Comparison of ENCODE assay signal across 8 cellular contexts in the genomic region with DNA sequence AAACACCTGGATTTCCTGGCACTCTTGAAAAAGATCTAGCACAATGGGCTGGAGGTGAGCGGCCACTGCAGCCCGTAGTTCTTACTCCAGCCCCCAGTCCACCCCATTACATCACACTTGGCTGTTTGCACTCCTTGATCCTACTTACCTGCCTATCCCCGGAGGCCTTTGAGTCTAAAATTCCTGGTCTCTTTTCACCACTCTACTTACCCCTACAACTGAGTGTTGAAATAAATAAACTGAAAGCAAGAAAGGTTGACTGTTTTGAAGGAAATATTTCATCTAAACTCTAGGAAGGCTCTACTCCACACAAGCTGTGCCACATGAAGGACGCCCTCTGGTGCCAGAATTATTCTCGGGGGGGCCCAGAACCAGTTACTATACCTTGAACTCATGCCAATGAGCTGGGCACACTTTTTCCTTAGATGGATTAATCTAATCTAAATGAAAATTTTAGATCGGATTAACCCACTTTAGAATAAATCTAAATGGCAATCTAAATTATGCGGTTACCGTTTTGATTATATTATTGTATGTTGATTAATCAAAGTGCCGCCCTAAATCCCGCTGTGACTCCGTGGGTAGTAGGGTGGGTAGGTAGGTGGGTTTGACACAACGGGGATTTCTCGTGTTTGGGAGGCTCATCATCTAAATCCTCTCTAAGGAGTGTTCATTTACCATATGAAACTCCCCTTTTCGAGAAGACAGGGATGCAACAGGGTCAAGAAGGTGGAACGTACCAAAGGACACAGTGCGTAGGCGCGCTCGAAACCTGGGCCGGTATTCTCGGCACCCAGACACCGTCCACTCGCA. TPM values are rescaled to one million over a fixed set of nuclear protein-coding genes. Genes with fewer than 3 reads are reported as not detected.
DNase-seq lines count a peak whose midpoint lies in the region; TF ChIP-seq lines count a peak whose summit lies in the region.

No MANE protein-coding gene starts in this region.

- WGBS in adrenal gland, 4 donors = 3 to 6% (median 5%) methylated on average over 22 to 23 of the region's 23 CpGs

- no peaks in the 10 kb centered on the region for H3K27me3 ChIP-seq in adrenal gland

- TF ChIP-seq CTCF in GM12873 (IDR thresholded peaks at IDR 0.05; ENCODE audit: insufficient read depth, low read depth, low read length, missing control alignments) = peak; percentile 40
- TF ChIP-seq CTCF in adrenal gland (IDR thresholded peaks at IDR 0.05) = peak in 2 of 6 experiments; percentile 17

- no peaks in the 10 kb centered on the region for H3K9me3 ChIP-seq in adrenal gland (replicated peaks in 1 of 3)
- H3K9me3 ChIP-seq in iPS-18c (ENCODE audit: control insufficient read depth, insufficient read depth, low read length) = peaks cover 3% of the 10 kb centered on the region

- intact Hi-C loops in adrenal gland (cut with DNase I) = no loop called here

- H3K4me3 ChIP-seq in adrenal gland = peak overlapping the region in 3 of 4 donors; percentile 10 to 56 (median 21)
- H3K4me3 ChIP-seq in iPS-18c (ENCODE audit: insufficient read depth, low read depth, low read length) = peak overlapping the region; percentile 100

- DNase-seq in KG1 (lab: John Stamatoyannopoulos, UW) = peak; percentile 97
- DNase-seq in SHP77 (lab: John Stamatoyannopoulos, UW) = peak; percentile 38 to 73
- DNase-seq in adrenal gland = peak; percentile 75 to 91 (median 81)
- peak; percentile 46 for DNase-seq in stimulated activated CD4-positive, alpha-beta T cell treated with anti-CD3 and anti-CD28 coated beads, Interleukin-12 subunit alpha, Interleukin-12 subunit beta, amount 100 ng/mL, for 4 hours
- DNase-seq in occipital lobe (lab: John Stamatoyannopoulos, UW) = no peak
- no peak for DNase-seq in foreskin melanocyte

- H3K27ac ChIP-seq in adrenal gland = peak overlapping the region; percentile 71 to 100 (median 100)

- TF ChIP-seq POLR2A in adrenal gland (IDR thresholded peaks at IDR 0.05) = peak in 1 of 2 donors; percentile 72

- H3K36me3 ChIP-seq in adrenal gland (replicated peaks in 1 of 2) = peaks cover 0 to 37% of the 10 kb centered on the region in 2 donors

- H3K4me1 ChIP-seq in adrenal gland (replicated peaks in 1 of 2) = peaks cover 13 to 34% of the 10 kb centered on the region in 2 donors

RNA-seq across cellular contexts. Expression of a gene that starts 0.7 kb away (rescaled TPM):
- 1,000 to 10,000 TPM in 1 of 8 donors, 100 to 1,000 TPM in 7; 105 to 1,189 (median 484) TPM for total RNA-seq in adrenal gland
- 1,000 to 10,000 TPM in 1 of 3 donors, 100 to 1,000 TPM in 2; 269 to 1,002 (median 614) TPM for polyA plus RNA-seq in adrenal gland
- total RNA-seq in occipital lobe = 95.5 TPM

RNA-seq across cellular contexts. Expression of a gene that starts 24.1 kb away (rescaled TPM):
- total RNA-seq in adrenal gland = not detected
- polyA plus RNA-seq in adrenal gland = not detected
- not detected for total RNA-seq in occipital lobe

RNA-seq across cellular contexts. Expression of a gene that starts 46.4 kb away (rescaled TPM):
- 1 to 10 TPM in 3 of 8 donors, under 1 TPM in 4, not detected in 1; 0.31 to 2.8 (median 0.65) TPM for total RNA-seq in adrenal gland
- 1 to 10 TPM in 1 of 3 donors, under 1 TPM in 2; 0.26 to 2.8 (median 0.91) TPM for polyA plus RNA-seq in adrenal gland
- total RNA-seq in occipital lobe = 0.16 TPM

Comparison
In these comparisons a context has a peak if more than half of its experiments do, and no peak if none do; other contexts are left out.
1. DNase-seq: peak in KG1 (single experiment), SHP77 (2 of 2), adrenal gland (7 of 7) and stimulated activated CD4-positive, alpha-beta T cell treated with anti-CD3 and anti-CD28 coated beads, Interleukin-12 subunit alpha, Interleukin-12 subunit beta, amount 100 ng/mL, for 4 hours (single experiment); none in occipital lobe (single experiment) and foreskin melanocyte (single experiment).